Comparison of ENCODE assay signal across 11 cellular contexts in the genomic region with DNA sequence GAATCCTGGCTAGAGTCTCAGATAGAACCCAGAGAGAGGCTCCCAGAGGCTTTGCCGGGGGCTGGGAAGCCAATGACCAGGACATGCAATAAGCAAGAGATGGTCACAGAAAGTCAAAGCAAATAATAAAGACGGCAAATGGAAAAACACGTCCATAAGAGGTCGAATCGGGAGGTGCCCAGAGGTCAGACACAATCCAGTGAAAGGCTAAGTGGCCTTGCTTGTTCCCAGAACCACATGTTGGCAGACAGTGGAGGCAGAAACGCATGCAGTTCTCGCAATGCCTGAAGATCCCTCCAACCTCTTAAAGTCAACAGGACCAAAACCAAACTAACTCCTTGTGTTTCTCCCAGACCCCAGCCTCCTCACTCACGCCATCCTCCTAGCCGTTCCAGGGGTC. TPM values are rescaled to one million over a fixed set of nuclear protein-coding genes. Genes with fewer than 3 reads are reported as not detected.
DNase-seq lines count a peak whose midpoint lies in the region; ATAC-seq and TF ChIP-seq lines count a peak whose summit lies in the region.
"Had no signal": no experiment of that assay in that cellular context is flagged by ENCODE, and none has a peak within 500 bp of the region (broad histone marks: within the 10 kb centered on the region; RNA-seq: fewer than 3 reads in every experiment).

No MANE protein-coding gene starts in this region.

- DNase-seq in GM10266 (ENCODE audit: extremely low spot score), result peak; percentile 5
- DNase-seq in WTC11 (ENCODE audit: low spot score), result no peak
- peak; percentile 37 for DNase-seq in iris pigment epithelial cell (ENCODE audit: low read depth)
- DNase-seq in CD4-positive, alpha-beta memory T cell, result no peak
- DNase-seq in SIG-M5 treated with dmso at 0.1 percent for 504 hours (lab: John Stamatoyannopoulos, UW; ENCODE audit: unreplicated experiment), result no peak
- DNase-seq in activated CD8-positive, alpha-beta memory T cell treated with anti-CD3 and anti-CD28 coated beads, Interleukin-2, amount 50 U/mL, for 48 hours, result no peak
- DNase-seq: gastrocnemius medialis, KBM-7 had no signal

- CTCF ChIA-PET in WTC11 (lab: Charles Lee), result no interaction called here
- CTCF ChIA-PET in CD4-positive, alpha-beta memory T cell (lab: Charles Lee; ENCODE audit: partially characterized antibody), result no interaction called here

- H3K4me3 Mint-ChIP-seq in WTC11, result peak overlapping the region; percentile 8; the same call in 1 of the 2 replicates
- peak overlapping the region in 2 of 8 donors; percentile 18 to 25 for H3K4me3 Mint-ChIP-seq in CD4-positive, alpha-beta memory T cell

- H3K9ac ChIP-seq in skeletal muscle tissue (ENCODE audit: low read depth in 1 of 3, low read length in 3 of 3), result no peak overlapping the region

- POLR2A ChIA-PET in WTC11 (lab: Charles Lee), result no interaction called here
- POLR2A ChIA-PET in CD4-positive, alpha-beta memory T cell (lab: Charles Lee; ENCODE audit: partially characterized antibody), result no interaction called here

- H3K4me1 Mint-ChIP-seq in WTC11, result peaks cover 53% of the 10 kb centered on the region
- H3K4me1 Mint-ChIP-seq in CD4-positive, alpha-beta memory T cell, result peaks cover 6 to 20% (median 11%) of the 10 kb centered on the region in 4 donors

- no peaks in the 10 kb centered on the region for H3K27me3 ChIP-seq in skeletal muscle tissue (ENCODE audit: control insufficient read depth in 3 of 3, insufficient read depth in 3 of 3, low read length in 3 of 3)
- no peaks in the 10 kb centered on the region for H3K27me3 ChIP-seq in CD4-positive, alpha-beta memory T cell (ENCODE audit: insufficient read depth, low read length)
- H3K27me3 ChIP-seq: gastrocnemius medialis had no signal

- peaks cover 0 to 2% (median 0%) of the 10 kb centered on the region in 3 donors for H3K36me3 ChIP-seq in skeletal muscle tissue (ENCODE audit: control insufficient read depth in 3 of 3, insufficient read depth in 3 of 3, low read length in 3 of 3)
- H3K36me3 ChIP-seq in CD4-positive, alpha-beta memory T cell (ENCODE audit: insufficient read depth, low read length), result no peaks in the 10 kb centered on the region
- H3K36me3 ChIP-seq: gastrocnemius medialis had no signal

- H3K4me3 ChIP-seq in skeletal muscle tissue (ENCODE audit: low read length in 3 of 3), result no peak overlapping the region
- H3K4me3 ChIP-seq in CD4-positive, alpha-beta memory T cell (ENCODE audit: low read length in 2 of 2), result no peak overlapping the region
- H3K4me3 ChIP-seq: gastrocnemius medialis had no signal

- H3K36me3 Mint-ChIP-seq in WTC11, result peaks cover 10% of the 10 kb centered on the region
- H3K36me3 Mint-ChIP-seq in CD4-positive, alpha-beta memory T cell, result peaks cover 3 to 6% of the 10 kb centered on the region in 2 donors

- no peaks in the 10 kb centered on the region for H3K9me3 ChIP-seq in skeletal muscle tissue (ENCODE audit: control insufficient read depth in 3 of 3, low read length in 3 of 3)
- H3K9me3 ChIP-seq in CD4-positive, alpha-beta memory T cell (ENCODE audit: control insufficient read depth in 1 of 2, low read length in 2 of 2), result no peaks in the 10 kb centered on the region
- H3K9me3 ChIP-seq: gastrocnemius medialis had no signal

- no peaks in the 10 kb centered on the region for H3K9me3 Mint-ChIP-seq in WTC11
- no peaks in the 10 kb centered on the region for H3K9me3 Mint-ChIP-seq in CD4-positive, alpha-beta memory T cell

- peak overlapping the region; percentile 5 for H3K27ac ChIP-seq in skeletal muscle tissue (ENCODE audit: low read depth, low read length)
- H3K27ac ChIP-seq in CD4-positive, alpha-beta memory T cell (ENCODE audit: low read depth, low read length), result no peak overlapping the region

- intact Hi-C loops in CD4-positive, alpha-beta memory T cell (cut with micrococcal nuclease), result no loop called here

- peaks cover 15 to 23% (median 17%) of the 10 kb centered on the region in 3 donors for H3K4me1 ChIP-seq in skeletal muscle tissue (ENCODE audit: control insufficient read depth in 3 of 3, insufficient read depth in 3 of 3, low read length in 3 of 3)
- H3K4me1 ChIP-seq in CD4-positive, alpha-beta memory T cell (ENCODE audit: insufficient read depth, low read length), result peaks cover 13% of the 10 kb centered on the region

- no peak for ATAC-seq in WTC11
- no peak for ATAC-seq in GM21528 (IDR thresholded peaks at IDR 0.05; ENCODE audit: low FRiP score, unreplicated experiment)
- ATAC-seq: gastrocnemius medialis had no signal

- H3K27me3 Mint-ChIP-seq in WTC11 (ENCODE audit: low read depth), result no peaks in the 10 kb centered on the region; the same call in 1 of the 2 replicates
- no peaks in the 10 kb centered on the region for H3K27me3 Mint-ChIP-seq in CD4-positive, alpha-beta memory T cell

- TF ChIP-seq CTCF in GM10266 (IDR thresholded peaks at IDR 0.05; ENCODE audit: control insufficient read depth, insufficient read depth, low read depth, missing control alignments) (no peak), WTC11 (IDR thresholded peaks at IDR 0.05) (no peak)

- H3K27ac Mint-ChIP-seq in WTC11, result peak overlapping the region; percentile 80
- H3K27ac Mint-ChIP-seq in CD4-positive, alpha-beta memory T cell, result no peak overlapping the region

TF ChIP-seq in WTC11, 78 proteins besides CTCF, POLR2A, EP300 and RAD21:
- TF ChIP-seq TEAD4 (CRISPR knock-in tag; IDR thresholded peaks at IDR 0.05) (no peak), ZNF232 (CRISPR knock-in tag; IDR thresholded peaks at IDR 0.05) (no peak), FOXK1 (CRISPR knock-in tag; IDR thresholded peaks at IDR 0.05) (no peak), SMAD4 (CRISPR knock-in tag; IDR thresholded peaks at IDR 0.05) (no peak), MXD4 (CRISPR knock-in tag; IDR thresholded peaks at IDR 0.05; ENCODE audit: borderline replicate concordance) (no peak)
- TF ChIP-seq, protein P1, sequence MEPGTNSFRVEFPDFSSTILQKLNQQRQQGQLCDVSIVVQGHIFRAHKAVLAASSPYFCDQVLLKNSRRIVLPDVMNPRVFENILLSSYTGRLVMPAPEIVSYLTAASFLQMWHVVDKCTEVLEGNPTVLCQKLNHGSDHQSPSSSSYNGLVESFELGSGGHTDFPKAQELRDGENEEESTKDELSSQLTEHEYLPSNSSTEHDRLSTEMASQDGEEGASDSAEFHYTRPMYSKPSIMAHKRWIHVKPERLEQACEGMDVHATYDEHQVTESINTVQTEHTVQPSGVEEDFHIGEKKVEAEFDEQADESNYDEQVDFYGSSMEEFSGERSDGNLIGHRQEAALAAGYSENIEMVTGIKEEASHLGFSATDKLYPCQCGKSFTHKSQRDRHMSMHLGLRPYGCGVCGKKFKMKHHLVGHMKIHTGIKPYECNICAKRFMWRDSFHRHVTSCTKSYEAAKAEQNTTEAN (CRISPR knock-in tag; IDR thresholded peaks at IDR 0.05), result no peak

RNA-seq across cellular contexts. Expression of gene CYB5A, which starts 3.0 kb away (rescaled TPM):
- total RNA-seq in WTC11 (2021) (127 to 170 TPM (median 159 TPM) in 3 replicates), skeletal muscle tissue (28.7 TPM)
- total RNA-seq in CD4-positive, alpha-beta memory T cell, result 10 to 100 TPM; 22.8 to 27.0 TPM
- 10 to 100 TPM; 61.0 to 86.7 TPM for polyA plus RNA-seq in CD4-positive, alpha-beta memory T cell

RNA-seq across cellular contexts. Expression of gene C18orf63, which starts 26.9 kb away (rescaled TPM):
- total RNA-seq in WTC11 (2021), result not detected in 3 replicates
- total RNA-seq in skeletal muscle tissue, result not detected
- total RNA-seq in CD4-positive, alpha-beta memory T cell, result not detected
- not detected for polyA plus RNA-seq in CD4-positive, alpha-beta memory T cell
- total RNA-seq: gastrocnemius medialis, RPMI7951 had no signal

Comparison
In these comparisons a context has a peak if more than half of its experiments do, and no peak if none do; other contexts are left out.
1. DNase-seq: peak in GM10266 (single experiment) and iris pigment epithelial cell (single experiment); none in WTC11 (single experiment), CD4-positive, alpha-beta memory T cell (0 of 5), SIG-M5 treated with dmso at 0.1 percent for 504 hours (single experiment) and activated CD8-positive, alpha-beta memory T cell treated with anti-CD3 and anti-CD28 coated beads, Interleukin-2, amount 50 U/mL, for 48 hours (single experiment).